In genomic region chr1:171433451-171433850, GRCh38 we compare ENCODE assay signal across 18 cellular contexts. TPM values are rescaled to one million over a fixed set of nuclear protein-coding genes. Genes with fewer than 3 reads are reported as not detected.
DNase-seq lines count a peak whose midpoint lies in the region; ATAC-seq, FAIRE-seq and TF ChIP-seq lines count a peak whose summit lies in the region.
"Had no signal": no experiment of that assay in that cellular context is flagged by ENCODE, and none has a peak within 500 bp of the region (broad histone marks: within the 10 kb centered on the region; RNA-seq: fewer than 3 reads in every experiment).

No MANE protein-coding gene starts in this region.

- no peaks in the 10 kb centered on the region for H3K9me1 ChIP-seq in keratinocyte (ENCODE audit: control insufficient read depth, extremely low read depth, insufficient read depth, low read length)

- CTCF ChIA-PET in AG04450 (lab: Charles Lee), result no interaction called here

- no peak overlapping the region for H3K27ac Mint-ChIP-seq in HFFc6
- H3K27ac Mint-ChIP-seq: activated naive CD8-positive, alpha-beta T cell treated with anti-CD3 and anti-CD28 coated beads, Interleukin-2, amount 50 U/mL, for 24 hours; activated T-cell treated with anti-CD3 and anti-CD28 coated beads, Interleukin-2, amount 50 U/mL, for 72 hours; GM23338; natural killer cell treated with Interleukin-12 subunit alpha and Interleukin-12 subunit beta and Interleukin-15 and Interleukin-18, amount 100 ng/mL, for 72 hours had no signal

- H3K79me2 ChIP-seq in keratinocyte (ENCODE audit: control insufficient read depth, insufficient read depth, low read length), result no peaks in the 10 kb centered on the region

- TF ChIP-seq CTCF in AG04450 (IDR thresholded peaks at IDR 0.05; ENCODE audit: low read depth, low read length) (no peak), bronchial epithelial cell (IDR thresholded peaks at IDR 0.05; ENCODE audit: insufficient read depth, low read length, severe bottlenecking) (no peak), keratinocyte (optimal IDR thresholded peaks at IDR 0.05 in 1 of 3, IDR thresholded peaks at IDR 0.05 in 1 of 3, conservative IDR thresholded peaks at IDR 0.05 in 1 of 3; ENCODE audit: extremely low read depth in 1 of 3, insufficient read depth in 2 of 3, low read length in 3 of 3) (no peak), psoas muscle (IDR thresholded peaks at IDR 0.05) (no peak), HFFc6 (IDR thresholded peaks at IDR 0.05) (no peak)

- peaks cover 18% of the 10 kb centered on the region for H3K4me1 ChIP-seq in keratinocyte (ENCODE audit: control insufficient read depth, extremely low read depth, insufficient read depth, low read length)
- no peaks in the 10 kb centered on the region for H3K4me1 ChIP-seq in psoas muscle
- H3K4me1 ChIP-seq in right cardiac atrium (ENCODE audit: control insufficient read depth, insufficient read depth, low read length), result no peaks in the 10 kb centered on the region

- H3K36me3 ChIP-seq in bronchial epithelial cell (ENCODE audit: control insufficient read depth, insufficient read depth, low read length) (no peaks in the 10 kb centered on the region), keratinocyte (ENCODE audit: control insufficient read depth in 2 of 2, extremely low read depth in 1 of 2, insufficient read depth in 2 of 2, low read length in 2 of 2) (no peaks in the 10 kb centered on the region), psoas muscle (ENCODE audit: insufficient read depth in 1 of 2, low read depth in 1 of 2) (no peaks in the 10 kb centered on the region)

- FAIRE-seq in bronchial epithelial cell (lab: Jason Lieb, UNC), result no peak
- no peak for FAIRE-seq in keratinocyte (lab: Jason Lieb, UNC)

- ATAC-seq in psoas muscle, result no peak
- ATAC-seq in right cardiac atrium, result no peak
- ATAC-seq: activated naive CD8-positive, alpha-beta T cell treated with anti-CD3 and anti-CD28 coated beads, Interleukin-2, amount 50 U/mL, for 24 hours; activated T-cell treated with anti-CD3 and anti-CD28 coated beads, Interleukin-2, amount 50 U/mL, for 72 hours; GM23338; natural killer cell treated with Interleukin-12 subunit alpha and Interleukin-12 subunit beta and Interleukin-15 and Interleukin-18, amount 100 ng/mL, for 72 hours had no signal

- H3K4me1 Mint-ChIP-seq in HFFc6 (ENCODE audit: low read depth), result peaks cover 43% of the 10 kb centered on the region

- no peak overlapping the region for H3K4me3 Mint-ChIP-seq in HFFc6
- H3K4me3 Mint-ChIP-seq: activated naive CD8-positive, alpha-beta T cell treated with anti-CD3 and anti-CD28 coated beads, Interleukin-2, amount 50 U/mL, for 24 hours; GM23338; natural killer cell treated with Interleukin-12 subunit alpha and Interleukin-12 subunit beta and Interleukin-15 and Interleukin-18, amount 100 ng/mL, for 72 hours had no signal

- H3K4me3 ChIP-seq in AG04450 (ENCODE audit: low read depth, low read length) (no peak overlapping the region), bronchial epithelial cell (ENCODE audit: low read depth, low read length) (no peak overlapping the region), keratinocyte (ENCODE audit: control insufficient read depth in 2 of 3, extremely low read depth in 1 of 3, insufficient read depth in 2 of 3, low read depth in 1 of 3, low read length in 3 of 3) (no peak overlapping the region), psoas muscle (no peak overlapping the region), right cardiac atrium (ENCODE audit: low read length) (no peak overlapping the region)
- H3K4me3 ChIP-seq: coronary artery, GM23338 had no signal

- peak; percentile 7 for DNase-seq in AG04450 (ENCODE audit: low read depth, low spot score)
- peak; percentile 92 for DNase-seq in M059J (ENCODE audit: low read depth)
- peak; percentile 87 for DNase-seq in bronchial epithelial cell (ENCODE audit: low read depth)
- DNase-seq in keratinocyte (ENCODE audit: low read depth, low spot score), result peak; percentile 44
- no peak for DNase-seq in psoas muscle
- DNase-seq in HFFc6, result no peak
- no peak for DNase-seq in T-helper 9 cell
- DNase-seq in right cardiac atrium, result no peak
- DNase-seq: activated CD4-positive, alpha-beta T cell treated with anti-CD3 and anti-CD28 coated beads, Interleukin-2, amount 50 U/mL, for 48 hours; activated naive CD8-positive, alpha-beta T cell treated with anti-CD3 and anti-CD28 coated beads, Interleukin-2, amount 50 U/mL, for 24 hours; activated T-cell treated with anti-CD3 and anti-CD28 coated beads, Interleukin-2, amount 50 U/mL, for 72 hours; COR-L47; NCI-H1092 treated with DMSO at 0.1 percent for 48 hours; NCI-H2171 treated with DMSO at 0.1 percent for 48 hours; SHP77 had no signal

- POLR2A ChIA-PET in AG04450 (lab: Yijun Ruan, JAX), result no interaction called here

- no peaks in the 10 kb centered on the region for H4K20me1 ChIP-seq in keratinocyte (ENCODE audit: control insufficient read depth, extremely low read depth, insufficient read depth, low read length)

- dilution Hi-C loops in keratinocyte (cut with MboI; ENCODE audit: extremely low pct_ligation_motif_present, low sequenced_read_pairs), result no loop called here

- no peaks in the 10 kb centered on the region for H3K36me3 Mint-ChIP-seq in HFFc6 (ENCODE audit: low read depth)
- H3K36me3 Mint-ChIP-seq: natural killer cell treated with Interleukin-12 subunit alpha and Interleukin-12 subunit beta and Interleukin-15 and Interleukin-18, amount 100 ng/mL, for 72 hours had no signal

- no peak overlapping the region for H2AFZ ChIP-seq in keratinocyte (ENCODE audit: control insufficient read depth, low read length)

- H3K9me3 ChIP-seq in AG04450 (ENCODE audit: control insufficient read depth, insufficient read depth, low read length), result peaks cover 2% of the 10 kb centered on the region; the same call in 1 of the 2 replicates
- H3K9me3 ChIP-seq in keratinocyte (ENCODE audit: control insufficient read depth, low read depth, low read length), result no peaks in the 10 kb centered on the region
- no peaks in the 10 kb centered on the region for H3K9me3 ChIP-seq in psoas muscle
- no peaks in the 10 kb centered on the region for H3K9me3 ChIP-seq in right cardiac atrium (ENCODE audit: control insufficient read depth, low read length)

- WGBS in psoas muscle, 3 donors, result 77 to 87% (median 78%) methylated on average over 2 of the region's 2 CpGs
- 80% methylated on average over 2 of the region's 2 CpGs for WGBS in right cardiac atrium

- H3K27ac ChIP-seq in AG04450 (ENCODE audit: low read depth, low read length) (no peak overlapping the region), keratinocyte (ENCODE audit: control insufficient read depth, insufficient read depth, low read length) (no peak overlapping the region), psoas muscle (no peak overlapping the region), right cardiac atrium (ENCODE audit: low read length) (no peak overlapping the region)

- H3K4me2 ChIP-seq in keratinocyte (ENCODE audit: control insufficient read depth, extremely low read depth, insufficient read depth, low read depth, low read length), result no peak overlapping the region

- peaks cover 8% of the 10 kb centered on the region for H3K27me3 Mint-ChIP-seq in HFFc6 (ENCODE audit: insufficient read depth)

- H3K27me3 ChIP-seq in AG04450 (ENCODE audit: control insufficient read depth, insufficient read depth, low read length) (no peaks in the 10 kb centered on the region), bronchial epithelial cell (ENCODE audit: control insufficient read depth, insufficient read depth, low read length) (no peaks in the 10 kb centered on the region), keratinocyte (ENCODE audit: control insufficient read depth, extremely low read depth, insufficient read depth, low read length) (no peaks in the 10 kb centered on the region), psoas muscle (ENCODE audit: insufficient read depth in 3 of 3, low read length in 2 of 3) (no peaks in the 10 kb centered on the region), right cardiac atrium (ENCODE audit: control insufficient read depth, insufficient read depth) (no peaks in the 10 kb centered on the region)

- no peak overlapping the region for H3K9ac ChIP-seq in keratinocyte (ENCODE audit: control insufficient read depth, extremely low read depth, insufficient read depth, low read length)

- intact Hi-C loops in psoas muscle (cut with DNase I), result no loop called here
- intact Hi-C loops in right cardiac atrium (cut with DNase I), result no loop called here

- peaks cover 4% of the 10 kb centered on the region; the same call in 1 of the 2 replicates for H3K9me3 Mint-ChIP-seq in HFFc6
- H3K9me3 Mint-ChIP-seq: natural killer cell treated with Interleukin-12 subunit alpha and Interleukin-12 subunit beta and Interleukin-15 and Interleukin-18, amount 100 ng/mL, for 72 hours had no signal

RNA-seq across cellular contexts. Expression of gene PRRC2C, which starts 51.9 kb away (rescaled TPM):
- polyA plus RNA-seq in AG04450 (2011; rRNA removed), result 66.4 and 80.0 TPM in 2 replicates
- polyA minus RNA-seq in AG04450 (2011; rRNA and poly(A)+ RNA removed), result 131 and 142 TPM in 2 replicates
- 39.1 and 55.9 TPM in 2 replicates for total RNA-seq in M059J (2014; rRNA removed; shearing (Covaris generic))
- total RNA-seq in bronchial epithelial cell, result 38.2 and 54.9 TPM in 2 replicates
- 74.8 to 88.6 TPM (median 77.5 TPM) in 3 replicates for polyA plus RNA-seq in keratinocyte
- 117 TPM for polyA plus RNA-seq in keratinocyte (2011; ENCODE audit: low read depth)
- polyA plus RNA-seq in keratinocyte (2011; cell fraction: cytosol; rRNA removed), result 35.3 and 60.0 TPM in 2 replicates
- 274 and 275 TPM in 2 replicates for polyA plus RNA-seq in keratinocyte (2011; cell fraction: nucleus; rRNA removed)
- 72.2 and 86.9 TPM in 2 replicates for polyA plus RNA-seq in keratinocyte (2012; ENCODE audit: low replicate concordance)
- 73.6 to 167 TPM (median 110 TPM) in 3 replicates for polyA minus RNA-seq in keratinocyte
- 34.7 TPM for polyA minus RNA-seq in keratinocyte (2011; cell fraction: cytosol; rRNA and poly(A)+ RNA removed)
- 158 and 307 TPM in 2 replicates for polyA minus RNA-seq in keratinocyte (2011; cell fraction: nucleus; rRNA and poly(A)+ RNA removed)
- total RNA-seq in psoas muscle, result 10 to 100 TPM; 50.8 to 71.4 (median 65.8) TPM
- 10 to 100 TPM; 12.7 to 20.4 (median 19.1) TPM for polyA plus RNA-seq in psoas muscle
- 100 to 1,000 TPM; 125 to 144 (median 136) TPM for total RNA-seq in HFFc6 (2021; fragmentation: NEBNext Ultra II Directional; extraction: Animal tissue kit (Norgen Biotek cat#: 25700))
- total RNA-seq in right cardiac atrium, result 10 to 100 TPM; 51.2 to 80.0 (median 65.7) TPM
- 20.2 TPM for polyA plus RNA-seq in right cardiac atrium

Comparison
In these comparisons a context has a peak if more than half of its experiments do, and no peak if none do; other contexts are left out.
1. DNase-seq: peak in AG04450 (single experiment), M059J (single experiment), bronchial epithelial cell (single experiment) and keratinocyte (single experiment); none in psoas muscle (0 of 2), HFFc6 (single experiment), T-helper 9 cell (single experiment) and right cardiac atrium (0 of 3).